In the genomic region with DNA sequence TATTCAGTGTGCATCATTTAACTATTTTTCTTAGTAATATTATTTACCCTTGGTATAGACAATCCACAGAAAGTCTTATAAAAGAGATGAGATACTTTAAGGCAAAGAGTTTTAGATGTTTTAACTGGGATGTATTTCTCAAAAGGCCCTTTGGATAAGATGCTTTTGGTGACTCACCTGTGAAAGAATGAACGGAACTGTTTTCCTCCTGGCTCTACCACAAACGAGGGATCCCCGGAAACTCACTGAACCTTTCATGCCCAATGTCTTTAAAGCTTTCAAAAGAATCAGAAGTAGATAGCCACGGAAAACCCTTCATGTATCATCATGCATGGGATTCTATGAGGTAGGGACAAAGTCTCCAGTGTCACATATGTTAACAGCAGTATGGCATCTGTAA, we compare ENCODE assay signal across 13 cellular contexts. TPM values are rescaled to one million over a fixed set of nuclear protein-coding genes. Genes with fewer than 3 reads are reported as not detected.
DNase-seq lines count a peak whose midpoint lies in the region; ATAC-seq and TF ChIP-seq lines count a peak whose summit lies in the region.
"Had no signal": no experiment of that assay in that cellular context is flagged by ENCODE, and none has a peak within 500 bp of the region (broad histone marks: within the 10 kb centered on the region; RNA-seq: fewer than 3 reads in every experiment).

No MANE protein-coding gene starts in this region.

- H4K20me1 ChIP-seq in GM23338 (replicated peaks; ENCODE audit: insufficient read depth), result no peaks in the 10 kb centered on the region; the same call in 1 of the 2 replicates

- H3F3A ChIP-seq in GM23338 (replicated peaks; ENCODE audit: low read depth), result no peaks in the 10 kb centered on the region

- ATAC-seq in GM23338 (no peak), GM19463 (IDR thresholded peaks at IDR 0.05; ENCODE audit: unreplicated experiment) (no peak)

- H3K27ac ChIP-seq in GM23338 (ENCODE audit: low read depth), result no peak overlapping the region
- H3K27ac ChIP-seq in substantia nigra (ENCODE audit: low read depth, low read length, poor library complexity, severe bottlenecking), result no peak overlapping the region
- H3K27ac ChIP-seq in ascending aorta, result no peak overlapping the region
- H3K27ac ChIP-seq: parathyroid adenoma, RWPE1 had no signal

- H3K4me1 ChIP-seq in GM23338 (ENCODE audit: insufficient read depth), result peaks cover 18% of the 10 kb centered on the region; the same call in 1 of the 2 replicates
- H3K4me1 ChIP-seq in ascending aorta, result peaks cover 7 to 15% of the 10 kb centered on the region in 2 donors
- H3K4me1 ChIP-seq: parathyroid adenoma had no signal

- H3K4me3 ChIP-seq in GM23338 (no peak overlapping the region; the same call in 1 of the 2 replicates), ascending aorta (peak overlapping the region in 1 of 2 donors; percentile 97)

- no peaks in the 10 kb centered on the region for H3K27me3 ChIP-seq in GM23338 (ENCODE audit: insufficient read depth)
- no peaks in the 10 kb centered on the region for H3K27me3 ChIP-seq in ascending aorta

- H3K9me2 ChIP-seq in GM23338 (ENCODE audit: insufficient read depth), result no peaks in the 10 kb centered on the region

- peak overlapping the region; percentile 99 for H3K4me3 Mint-ChIP-seq in GM23338
- H3K4me3 Mint-ChIP-seq in activated T-helper 1 cell treated with anti-CD3 and anti-CD28 coated beads, Interleukin-12 subunit alpha, Interleukin-12 subunit beta, Interleukin-2, Interleukin-4 antibody, amounts not matched to agents 30 ng/mL and 10 ng/mL and 1 ng/mL, durations not matched to agents 14 hours and 24 hours and 36 hours, result peak overlapping the region; percentile 100

- H2AFZ ChIP-seq in GM23338, result no peak overlapping the region
- H2AFZ ChIP-seq: parathyroid adenoma had no signal

- peak overlapping the region; percentile 83; the same call in 1 of the 2 replicates for H3K4me2 ChIP-seq in GM23338

- peaks cover 24% of the 10 kb centered on the region for H3K4me1 Mint-ChIP-seq in GM23338
- H3K4me1 Mint-ChIP-seq in activated T-helper 1 cell treated with anti-CD3 and anti-CD28 coated beads, Interleukin-12 subunit alpha, Interleukin-12 subunit beta, Interleukin-2, Interleukin-4 antibody, amounts not matched to agents 30 ng/mL and 10 ng/mL and 1 ng/mL, durations not matched to agents 14 hours and 24 hours and 36 hours (ENCODE audit: low read depth), result peaks cover 37% of the 10 kb centered on the region

- DNase-seq in A172 (ENCODE audit: low spot score) (peak; percentile 64), GM23338 (ENCODE audit: low spot score) (no peak), kidney tubule cell (ENCODE audit: low spot score) (peak; percentile 25), substantia nigra (lab: John Stamatoyannopoulos, UW) (no peak), ascending aorta (ENCODE audit: low spot score in 2 of 2) (no peak), DMS153 treated with DMSO at 0.1 percent for 48 hours (lab: John Stamatoyannopoulos, UW; ENCODE audit: unreplicated experiment) (no peak)
- no peak for DNase-seq in activated T-helper 1 cell treated with anti-CD3 and anti-CD28 coated beads, Interleukin-12 subunit alpha, Interleukin-12 subunit beta, Interleukin-2, Interleukin-4 antibody, amounts not matched to agents 30 ng/mL and 10 ng/mL and 1 ng/mL, durations not matched to agents 14 hours and 24 hours and 36 hours (ENCODE audit: low spot score)
- DNase-seq: Calu3, dermis blood vessel endothelial cell, NCI-H1436 treated with DMSO at 0.1 percent for 48 hours had no signal

- peaks cover 13% of the 10 kb centered on the region; the same call in 2 of the 3 replicates for H3K36me3 Mint-ChIP-seq in GM23338 (ENCODE audit: low read depth)
- H3K36me3 Mint-ChIP-seq in activated T-helper 1 cell treated with anti-CD3 and anti-CD28 coated beads, Interleukin-12 subunit alpha, Interleukin-12 subunit beta, Interleukin-2, Interleukin-4 antibody, amounts not matched to agents 30 ng/mL and 10 ng/mL and 1 ng/mL, durations not matched to agents 14 hours and 24 hours and 36 hours (ENCODE audit: low read depth), result peaks cover 18% of the 10 kb centered on the region

- H3K9me3 ChIP-seq in ascending aorta, result peaks cover 0 to 5% of the 10 kb centered on the region in 2 donors

- intact Hi-C loops in activated T-helper 1 cell treated with anti-CD3 and anti-CD28 coated beads, Interleukin-12 subunit alpha, Interleukin-12 subunit beta, Interleukin-2, Interleukin-4 antibody, amounts not matched to agents 30 ng/mL and 10 ng/mL and 1 ng/mL, durations not matched to agents 14 hours and 24 hours and 36 hours (cut with micrococcal nuclease), result loop anchor here (5.0 kb wide), 1 partner anchor 410 kb away; no protein-coding TSS in a partner anchor
- intact Hi-C loops in ascending aorta (cut with DNase I), result loop anchor here (5.0 kb wide), 1 partner anchor 165 kb away; no protein-coding TSS in a partner anchor

- H3K36me3 ChIP-seq in GM23338 (ENCODE audit: insufficient read depth) (no peaks in the 10 kb centered on the region), ascending aorta (no peaks in the 10 kb centered on the region)

- H3K79me2 ChIP-seq in GM23338 (replicated peaks; ENCODE audit: insufficient read depth), result peaks cover 51% of the 10 kb centered on the region

- H3K27ac Mint-ChIP-seq in GM23338, result no peak overlapping the region
- no peak overlapping the region for H3K27ac Mint-ChIP-seq in activated T-helper 1 cell treated with anti-CD3 and anti-CD28 coated beads, Interleukin-12 subunit alpha, Interleukin-12 subunit beta, Interleukin-2, Interleukin-4 antibody, amounts not matched to agents 30 ng/mL and 10 ng/mL and 1 ng/mL, durations not matched to agents 14 hours and 24 hours and 36 hours

- no peaks in the 10 kb centered on the region; the same call in 2 of the 3 replicates for H3K9me3 Mint-ChIP-seq in GM23338
- peaks cover 18% of the 10 kb centered on the region for H3K9me3 Mint-ChIP-seq in activated T-helper 1 cell treated with anti-CD3 and anti-CD28 coated beads, Interleukin-12 subunit alpha, Interleukin-12 subunit beta, Interleukin-2, Interleukin-4 antibody, amounts not matched to agents 30 ng/mL and 10 ng/mL and 1 ng/mL, durations not matched to agents 14 hours and 24 hours and 36 hours

- H3K27me3 Mint-ChIP-seq in GM23338 (ENCODE audit: insufficient read depth, low read depth, poor library complexity), result peaks cover 4% of the 10 kb centered on the region
- peaks cover 21% of the 10 kb centered on the region for H3K27me3 Mint-ChIP-seq in activated T-helper 1 cell treated with anti-CD3 and anti-CD28 coated beads, Interleukin-12 subunit alpha, Interleukin-12 subunit beta, Interleukin-2, Interleukin-4 antibody, amounts not matched to agents 30 ng/mL and 10 ng/mL and 1 ng/mL, durations not matched to agents 14 hours and 24 hours and 36 hours (ENCODE audit: insufficient read depth)

- no peak for TF ChIP-seq CTCF in GM23338 (conservative IDR thresholded peaks at IDR 0.05; ENCODE audit: low read depth in 2 of 2)
- TF ChIP-seq CTCF in ascending aorta (IDR thresholded peaks at IDR 0.05), result no peak

TF ChIP-seq in GM23338, 12 proteins besides CTCF, POLR2A, EP300 and RAD21 (continues in another document):
- no peak for TF ChIP-seq ZNF331 (CRISPR knock-in tag; IDR thresholded peaks at IDR 0.05; ENCODE audit: low read depth)

RNA-seq across cellular contexts. Expression of a gene that starts 1.6 kb away (rescaled TPM):
- 6.9 and 12.5 TPM in 2 replicates for total RNA-seq in A172 (2014; rRNA removed; shearing (Covaris generic))
- 5.0 and 6.7 TPM in 2 replicates for total RNA-seq in GM23338 (2014; rRNA removed; shearing (Covaris generic))
- polyA plus RNA-seq in GM23338 (2016; fragmentation: Nextera tagmentation; extraction: Ambion mirVana), result 2.1 and 2.6 TPM in 2 replicates
- 3.8 and 4.4 TPM in 2 replicates for total RNA-seq in activated T-helper 1 cell treated with anti-CD3 and anti-CD28 coated beads, Interleukin-12 subunit alpha, Interleukin-12 subunit beta, Interleukin-2, Interleukin-4 antibody, amounts not matched to agents 30 ng/mL and 10 ng/mL and 1 ng/mL, durations not matched to agents 14 hours and 24 hours and 36 hours
- total RNA-seq in ascending aorta, result 8.6 TPM

Comparison
In these comparisons a context has a peak if more than half of its experiments do, and no peak if none do; other contexts are left out.
1. DNase-seq: peak in A172 (single experiment) and kidney tubule cell (single experiment); none in GM23338 (single experiment), activated T-helper 1 cell treated with anti-CD3 and anti-CD28 coated beads, Interleukin-12 subunit alpha, Interleukin-12 subunit beta, Interleukin-2, Interleukin-4 antibody, amounts not matched to agents 30 ng/mL and 10 ng/mL and 1 ng/mL, durations not matched to agents 14 hours and 24 hours and 36 hours (single experiment), substantia nigra (0 of 49), ascending aorta (0 of 2) and DMS153 treated with DMSO at 0.1 percent for 48 hours (single experiment).